Comparison of ENCODE assay signal across 1 cellular context in genomic region chr19:40831502-40832430, GRCh38.
TF ChIP-seq lines count a peak whose summit lies in the region.

No MANE protein-coding gene starts in this region.

TF ChIP-seq in HepG2, 621 proteins besides CTCF, POLR2A, EP300 and RAD21 (continued from another document):
- TF ChIP-seq E2F1 (CRISPR knock-in tag; IDR thresholded peaks at IDR 0.05) (peak; percentile 40; the same call in 1 of the 2 replicates), HMG20B (CRISPR knock-in tag; conservative IDR thresholded peaks at IDR 0.05) (0 out of 2 replicates have a peak, but pooled peaks have one; percentile 60), AHDC1 (CRISPR knock-in tag; IDR thresholded peaks at IDR 0.05; ENCODE audit: borderline replicate concordance) (peak; percentile 85; the same call in 1 of the 2 replicates), SAP130 (CRISPR knock-in tag; IDR thresholded peaks at IDR 0.05; ENCODE audit: low read depth) (peak; percentile 77; the same call in 1 of the 2 replicates), SMAD3 (CRISPR knock-in tag; IDR thresholded peaks at IDR 0.05) (peak; percentile 88; the same call in 1 of the 2 replicates), ZNF784 (CRISPR knock-in tag; IDR thresholded peaks at IDR 0.05; ENCODE audit: borderline replicate concordance) (0 out of 2 replicates have a peak, but pooled peaks have one; percentile 39), ZNF574 (CRISPR knock-in tag; IDR thresholded peaks at IDR 0.05) (peak; percentile 51; the same call in 1 of the 2 replicates), CREB1 (IDR thresholded peaks at IDR 0.05) (peak; percentile 33; the same call in 1 of the 2 replicates), CREB1 (CRISPR knock-in tag; IDR thresholded peaks at IDR 0.05) (peak; percentile 77; the same call in 1 of the 2 replicates), THAP11 (CRISPR knock-in tag; IDR thresholded peaks at IDR 0.05) (peak; percentile 75), SOX6 (IDR thresholded peaks at IDR 0.05) (no peak), SOX6 (CRISPR knock-in tag; IDR thresholded peaks at IDR 0.05) (peak; percentile 96), TP53 (CRISPR knock-in tag; conservative IDR thresholded peaks at IDR 0.05) (no peak), HNF1B (CRISPR knock-in tag; IDR thresholded peaks at IDR 0.05) (peak; percentile 69; the same call in 1 of the 2 replicates), ZNF292 (CRISPR knock-in tag; IDR thresholded peaks at IDR 0.05; ENCODE audit: borderline replicate concordance, low read depth) (peak; percentile 22; the same call in 1 of the 2 replicates), MED1 (CRISPR knock-in tag; IDR thresholded peaks at IDR 0.05) (peak; percentile 89)
